28 cellular contexts compared by ENCODE assay signal in genomic region chr12:91490667-91491309, GRCh38.
"Had no signal": no experiment of that assay in that cellular context is flagged by ENCODE, and none has a peak within 500 bp of the region (broad histone marks: within the 10 kb centered on the region; RNA-seq: fewer than 3 reads in every experiment).

No MANE protein-coding gene starts in this region.

- ATAC-seq: natural killer cell; psoas muscle; right cardiac atrium; right lobe of liver; stimulated activated effector memory CD8-positive, alpha-beta T cell treated with anti-CD3 and anti-CD28 coated beads, Interleukin-12 subunit alpha, Interleukin-12 subunit beta, amount 100 ng/mL, for 72 hours; stimulated activated naive B cell treated with anti-CD40 and anti-IgM and Interleukin-4, amounts not matched to agents 10 μg/mL and 1 μg/mL and 100 μg/mL, for 72 hours had no signal

- H3K4me3 ChIP-seq: psoas muscle, right lobe of liver, sigmoid colon, stomach, thoracic aorta, thyroid gland, tibial nerve, upper lobe of left lung, vagina had no signal

- H3K4me3 Mint-ChIP-seq: natural killer cell; nephron; neural crest cell; stimulated activated effector memory CD8-positive, alpha-beta T cell treated with anti-CD3 and anti-CD28 coated beads, Interleukin-12 subunit alpha, Interleukin-12 subunit beta, amount 100 ng/mL, for 72 hours; stimulated activated naive B cell treated with anti-CD40 and anti-IgM and Interleukin-4, amounts not matched to agents 10 μg/mL and 1 μg/mL and 100 μg/mL, for 72 hours; stimulated activated naive CD8-positive, alpha-beta T cell treated with anti-CD3 and anti-CD28 coated beads, Interleukin-15, Interleukin-2, amounts not matched to agents 100 ng/mL and 50 ng/mL, for 24 hours had no signal

- H3K27me3 ChIP-seq: neutrophil, right lobe of liver, sigmoid colon, stomach, thyroid gland, tibial nerve, upper lobe of left lung, vagina had no signal

- H3K27ac Mint-ChIP-seq: natural killer cell; nephron; progenitor cell of endocrine pancreas; stimulated activated effector memory CD8-positive, alpha-beta T cell treated with anti-CD3 and anti-CD28 coated beads, Interleukin-12 subunit alpha, Interleukin-12 subunit beta, amount 100 ng/mL, for 72 hours; stimulated activated naive B cell treated with anti-CD40 and anti-IgM and Interleukin-4, amounts not matched to agents 10 μg/mL and 1 μg/mL and 100 μg/mL, for 72 hours; stimulated activated naive CD8-positive, alpha-beta T cell treated with anti-CD3 and anti-CD28 coated beads, Interleukin-15, Interleukin-2, amounts not matched to agents 100 ng/mL and 50 ng/mL, for 24 hours had no signal

- DNase-seq: natural killer cell; nucleus accumbens; posterior cingulate gyrus; psoas muscle; right cardiac atrium; right lobe of liver; sigmoid colon; small intestine; stimulated activated CD4-positive, alpha-beta T cell treated with anti-CD3 and anti-CD28 coated beads, Interleukin-15, amount 100 ng/mL, for 24 hours; stimulated activated CD4-positive, alpha-beta T cell treated with anti-CD3 and anti-CD28 coated beads, Interleukin-2, amount 100 ng/mL, for 24 hours; stimulated activated CD4-positive, alpha-beta T cell treated with anti-CD3 and anti-CD28 coated beads, Interleukin-2, amount 100 ng/mL, for 48 hours; stimulated activated CD4-positive, alpha-beta T cell treated with anti-CD3 and anti-CD28 coated beads, Interleukin-4, amount 100 ng/mL, for 24 hours; stimulated activated naive B cell treated with anti-CD40 and anti-IgM and Interleukin-4, amounts not matched to agents 10 μg/mL and 1 μg/mL and 100 μg/mL, for 72 hours; stimulated activated naive CD4-positive, alpha-beta T cell treated with Interleukin-2 at 50 U/mL for 16 hours; stomach; thyroid gland; trophoblast cell; upper lobe of left lung had no signal

- H3K27me3 Mint-ChIP-seq: progenitor cell of endocrine pancreas had no signal

- H2AFZ ChIP-seq: parathyroid adenoma had no signal

- H3K36me3 Mint-ChIP-seq: natural killer cell; stimulated activated effector memory CD8-positive, alpha-beta T cell treated with anti-CD3 and anti-CD28 coated beads, Interleukin-12 subunit alpha, Interleukin-12 subunit beta, amount 100 ng/mL, for 72 hours; stimulated activated naive B cell treated with anti-CD40 and anti-IgM and Interleukin-4, amounts not matched to agents 10 μg/mL and 1 μg/mL and 100 μg/mL, for 72 hours had no signal

- H3K4me1 Mint-ChIP-seq: natural killer cell; nephron; stimulated activated effector memory CD8-positive, alpha-beta T cell treated with anti-CD3 and anti-CD28 coated beads, Interleukin-12 subunit alpha, Interleukin-12 subunit beta, amount 100 ng/mL, for 72 hours had no signal

- H3K9me3 Mint-ChIP-seq: natural killer cell; nephron; neural crest cell; stimulated activated effector memory CD8-positive, alpha-beta T cell treated with anti-CD3 and anti-CD28 coated beads, Interleukin-12 subunit alpha, Interleukin-12 subunit beta, amount 100 ng/mL, for 72 hours; stimulated activated naive B cell treated with anti-CD40 and anti-IgM and Interleukin-4, amounts not matched to agents 10 μg/mL and 1 μg/mL and 100 μg/mL, for 72 hours; stimulated activated naive CD8-positive, alpha-beta T cell treated with anti-CD3 and anti-CD28 coated beads, Interleukin-15, Interleukin-2, amounts not matched to agents 100 ng/mL and 50 ng/mL, for 24 hours had no signal

- H3K4me1 ChIP-seq: parathyroid adenoma, psoas muscle, right lobe of liver, sigmoid colon, stomach, thyroid gland, tibial nerve, upper lobe of left lung, vagina had no signal

- H3K79me2 ChIP-seq: parathyroid adenoma had no signal

- H3K9me3 ChIP-seq: neutrophil, psoas muscle, right lobe of liver, sigmoid colon, stomach, thoracic aorta, thyroid gland, tibial nerve, upper lobe of left lung, vagina had no signal

- H3K36me3 ChIP-seq: neutrophil, right lobe of liver, sigmoid colon, stomach, thoracic aorta, thyroid gland, tibial nerve, upper lobe of left lung, vagina had no signal

- H3K27ac ChIP-seq: neutrophil, parathyroid adenoma, psoas muscle, right lobe of liver, sigmoid colon, stomach, thoracic aorta, thyroid gland, tibial nerve, upper lobe of left lung, vagina had no signal

- H3K9ac ChIP-seq: parathyroid adenoma had no signal
